Comparison of ENCODE assay signal across 20 cellular contexts in genomic region chr13:64755961-64756360, GRCh38.
"Had no signal": no experiment of that assay in that cellular context is flagged by ENCODE, and none has a peak within 500 bp of the region (broad histone marks: within the 10 kb centered on the region; RNA-seq: fewer than 3 reads in every experiment).

No MANE protein-coding gene starts in this region.

- H3K9me3 ChIP-seq: lower lobe of right lung, ovary, right atrium auricular region, tibial artery had no signal

- H3K36me3 Mint-ChIP-seq: immature natural killer cell; memory B cell; natural killer cell treated with Interleukin-12 subunit alpha and Interleukin-12 subunit beta and Interleukin-15 and Interleukin-18, amount 100 ng/mL, for 72 hours; neural progenitor cell; stimulated activated memory B cell treated with anti-CD40 and anti-IgM and Interleukin-4, amounts not matched to agents 10 μg/mL and 1 μg/mL and 100 μg/mL, for 72 hours had no signal

- H3K4me1 Mint-ChIP-seq: immature natural killer cell; memory B cell; stimulated activated memory B cell treated with anti-CD40 and anti-IgM and Interleukin-4, amounts not matched to agents 10 μg/mL and 1 μg/mL and 100 μg/mL, for 72 hours had no signal

- ATAC-seq: esophagus mucosa; left lung; lower lobe of right lung; natural killer cell treated with Interleukin-12 subunit alpha and Interleukin-12 subunit beta and Interleukin-15 and Interleukin-18, amount 100 ng/mL, for 72 hours; stimulated activated memory B cell treated with anti-CD40 and anti-IgM and Interleukin-4, amounts not matched to agents 10 μg/mL and 1 μg/mL and 100 μg/mL, for 72 hours had no signal

- DNase-seq: cortex of kidney; dorsolateral prefrontal cortex; effector CD8-positive, alpha-beta T cell; foreskin fibroblast; immature natural killer cell; left lung; lower lobe of right lung; midbrain; nucleus accumbens; ovary; small intestine; stimulated activated CD4-positive, alpha-beta T cell treated with anti-CD3 and anti-CD28 coated beads, Interleukin-4, amount 100 ng/mL, for 1 hour; tibial artery had no signal

- H3K9ac ChIP-seq: neural progenitor cell had no signal

- H3K4me3 Mint-ChIP-seq: immature natural killer cell; memory B cell; natural killer cell treated with Interleukin-12 subunit alpha and Interleukin-12 subunit beta and Interleukin-15 and Interleukin-18, amount 100 ng/mL, for 72 hours; neural progenitor cell; stimulated activated memory B cell treated with anti-CD40 and anti-IgM and Interleukin-4, amounts not matched to agents 10 μg/mL and 1 μg/mL and 100 μg/mL, for 72 hours; stimulated activated naive CD8-positive, alpha-beta T cell treated with anti-CD3 and anti-CD28 coated beads, Interleukin-15, Interleukin-2, amounts not matched to agents 100 ng/mL and 50 ng/mL, for 24 hours had no signal

- H3K4me3 ChIP-seq: dorsolateral prefrontal cortex, left lung, lower lobe of right lung, neural progenitor cell, ovary, right atrium auricular region, tibial artery had no signal

- H3K36me3 ChIP-seq: left lung, lower lobe of right lung, neural progenitor cell, ovary, right atrium auricular region, tibial artery had no signal

- H3K4me2 ChIP-seq: neural progenitor cell had no signal

- H3K27me3 ChIP-seq: left lung, neural progenitor cell, ovary, right atrium auricular region, tibial artery had no signal

- H2AFZ ChIP-seq: neural progenitor cell had no signal

- H3K27ac Mint-ChIP-seq: immature natural killer cell; memory B cell; natural killer cell treated with Interleukin-12 subunit alpha and Interleukin-12 subunit beta and Interleukin-15 and Interleukin-18, amount 100 ng/mL, for 72 hours; neural progenitor cell; stimulated activated memory B cell treated with anti-CD40 and anti-IgM and Interleukin-4, amounts not matched to agents 10 μg/mL and 1 μg/mL and 100 μg/mL, for 72 hours; stimulated activated naive CD8-positive, alpha-beta T cell treated with anti-CD3 and anti-CD28 coated beads, Interleukin-15, Interleukin-2, amounts not matched to agents 100 ng/mL and 50 ng/mL, for 24 hours had no signal

- H3K27ac ChIP-seq: dorsolateral prefrontal cortex, left lung, lower lobe of right lung, neural progenitor cell, ovary, right atrium auricular region, tibial artery had no signal

- H3K9me3 Mint-ChIP-seq: neural progenitor cell; stimulated activated naive CD8-positive, alpha-beta T cell treated with anti-CD3 and anti-CD28 coated beads, Interleukin-15, Interleukin-2, amounts not matched to agents 100 ng/mL and 50 ng/mL, for 24 hours had no signal

- H3K27me3 Mint-ChIP-seq: memory B cell; natural killer cell treated with Interleukin-12 subunit alpha and Interleukin-12 subunit beta and Interleukin-15 and Interleukin-18, amount 100 ng/mL, for 72 hours; stimulated activated memory B cell treated with anti-CD40 and anti-IgM and Interleukin-4, amounts not matched to agents 10 μg/mL and 1 μg/mL and 100 μg/mL, for 72 hours; stimulated activated naive CD8-positive, alpha-beta T cell treated with anti-CD3 and anti-CD28 coated beads, Interleukin-15, Interleukin-2, amounts not matched to agents 100 ng/mL and 50 ng/mL, for 24 hours had no signal
